ENCODE assay signal across 8 cellular contexts in genomic region chr19:39970674-39971379, GRCh38. TPM values are rescaled to one million over a fixed set of nuclear protein-coding genes. Genes with fewer than 3 reads are reported as not detected.
A peak's percentile ranks its signal among the peaks of the same experiment; 100 is the strongest.
DNase-seq lines count a peak whose midpoint lies in the region; ATAC-seq and TF ChIP-seq lines count a peak whose summit lies in the region.

TSS of gene PSMC4 (plus strand) at chr19:39971165. CDS start at chr19:39971203, 38 bp downstream.

- peak within 1 kb of the TSS; percentile 14 to 87 for H4K8ac ChIP-seq in IMR-90 (ENCODE audit: low read depth in 2 of 2, low read length in 2 of 2)

- H3K4me1 ChIP-seq in IMR-90 (ENCODE audit: control insufficient read depth, insufficient read depth, low read length) (peaks cover 2% of the 10 kb centered on the region; the same call in 1 of the 2 replicates), mucosa of descending colon (ENCODE audit: low read depth) (peaks cover 6% of the 10 kb centered on the region)

- H3K27me3 ChIP-seq in IMR-90 (ENCODE audit: control insufficient read depth, insufficient read depth, low read length): no peaks in the 10 kb centered on the region

- H3K4me3 ChIP-seq in IMR-90 (ENCODE audit: insufficient read depth, low read depth, low read length) (peak within 1 kb of the TSS; percentile 62), epithelial cell of esophagus (ENCODE audit: low read length) (peak within 1 kb of the TSS; percentile 96), mucosa of descending colon (peak within 1 kb of the TSS; percentile 52)

- H2AK9ac ChIP-seq in IMR-90 (replicated peaks; ENCODE audit: low read depth, low read length, poor library complexity): peak within 1 kb of the TSS; percentile 97

- no peak within 1 kb of the TSS for H2BK20ac ChIP-seq in IMR-90 (ENCODE audit: low read depth, low read length)

- peak within 1 kb of the TSS; percentile 78 for H4K91ac ChIP-seq in IMR-90 (ENCODE audit: insufficient read depth, low read depth, low read length)

- peak within 1 kb of the TSS; percentile 76 for H3K9ac ChIP-seq in IMR-90 (ENCODE audit: low read depth, low read length)

- no TSS peak for BruUV-seq in IMR-90 (replicated peaks; lab: Mats Ljungman, UMichigan)

- 1% methylated on average over 22 of the region's 47 CpGs; no CpG with 5 or more reads in 1 of the 2 experiments for WGBS in IMR-90 (ENCODE audit: extremely low coverage in 2 of 2, insufficient read length in 1 of 2), 2 experiments

- peak; percentile 97 for DNase-seq in DMS 273 treated with DMSO at 0.1 percent for 48 hours (lab: John Stamatoyannopoulos, UW)
- peak; percentile 99 for DNase-seq in IMR-90
- peak; percentile 100 for DNase-seq in OCI-M1 (lab: John Stamatoyannopoulos, UW)
- peak; percentile 97 for DNase-seq in activated T-cell treated with anti-CD3 and anti-CD28 coated beads for 4 hours
- peak; percentile 100 for DNase-seq in epithelial cell of esophagus (ENCODE audit: low read depth)
- DNase-seq in mucosa of descending colon: peak; percentile 98 to 99 (median 99)
- peak; percentile 97 to 98 for DNase-seq in stimulated activated CD8-positive, alpha-beta memory T cell treated with anti-CD3 and anti-CD28 coated beads, Interleukin-4, amount 100 ng/mL, for 4 hours (ENCODE audit: low read depth in 2 of 2, low spot score in 1 of 2)

- peak; percentile 95 for TF ChIP-seq POLR2A in IMR-90 (IDR thresholded peaks at IDR 0.05; ENCODE audit: low read depth, low read length)

- H3K56ac ChIP-seq in IMR-90 (ENCODE audit: extremely low read depth, insufficient read depth, low read length): peak within 1 kb of the TSS; percentile 83

- peak; percentile 71 for TF ChIP-seq RAD21 in IMR-90 (IDR thresholded peaks at IDR 0.05; ENCODE audit: low read length)

- in situ Hi-C loops in IMR-90 (cut with MboI; ENCODE audit: low sequenced_read_pairs): no loop called here

- peak within 1 kb of the TSS; percentile 73 for H4K5ac ChIP-seq in IMR-90 (ENCODE audit: low read depth, low read length)

- H2BK15ac ChIP-seq in IMR-90 (ENCODE audit: low read depth, low read length): no peak within 1 kb of the TSS

- H3K4ac ChIP-seq in IMR-90 (ENCODE audit: low read depth, low read length): peak within 1 kb of the TSS; percentile 82

- H2BK120ac ChIP-seq in IMR-90 (ENCODE audit: low read depth, low read length): peak within 1 kb of the TSS; percentile 18; the same call in 1 of the 2 replicates

- intact Hi-C loops in IMR-90 (cut with micrococcal nuclease): loop anchor here (1.0 to 2.0 kb wide), 2 partner anchors 124 to 178 kb away; partner anchors contain the start of gene FBL
- intact Hi-C loops in mucosa of descending colon (cut with DNase I, micrococcal nuclease): no loop called here

- no peaks in the 10 kb centered on the region for H3K9me1 ChIP-seq in IMR-90 (ENCODE audit: insufficient read depth, low read length)

- peak within 1 kb of the TSS; percentile 97 for H2AFZ ChIP-seq in IMR-90 (replicated peaks; ENCODE audit: low read length, poor library complexity)

- peak; percentile 88 for ATAC-seq in GM21526 (IDR thresholded peaks at IDR 0.05; ENCODE audit: low FRiP score, unreplicated experiment)
- ATAC-seq in IMR-90 (ENCODE audit: low read depth): peak; percentile 99
- ATAC-seq in mucosa of descending colon: peak; percentile 97

- POLR2A ChIA-PET in IMR-90 (lab: Charles Lee; ENCODE audit: unreplicated experiment): no interaction called here

- peaks cover 4% of the 10 kb centered on the region; the same call in 1 of the 2 replicates for H4K20me1 ChIP-seq in IMR-90 (ENCODE audit: insufficient read depth, low read length)

- H3K14ac ChIP-seq in IMR-90 (replicated peaks; ENCODE audit: low read depth, low read length): peak within 1 kb of the TSS; percentile 88

- peaks cover 23% of the 10 kb centered on the region for H3K36me3 ChIP-seq in IMR-90 (ENCODE audit: control insufficient read depth, insufficient read depth, low read length)
- H3K36me3 ChIP-seq in mucosa of descending colon (ENCODE audit: low read depth): peaks cover 15% of the 10 kb centered on the region

- CTCF ChIA-PET in IMR-90 (lab: Yijun Ruan, JAX): interaction anchor here (0.6 to 1.9 kb wide), 9 partner anchors 13 to 1851 kb away, joined by 3 to 17 read pairs (median 4); partner anchors contain the start of genes FBL and ZNF546

- H3K18ac ChIP-seq in IMR-90 (ENCODE audit: low read depth, low read length): peak within 1 kb of the TSS; percentile 18; the same call in 1 of the 2 replicates

- H3K9me3 ChIP-seq in IMR-90 (ENCODE audit: control insufficient read depth, insufficient read depth, low read length) (no peaks in the 10 kb centered on the region), mucosa of descending colon (no peaks in the 10 kb centered on the region)

- H2AK5ac ChIP-seq in IMR-90 (ENCODE audit: low read depth, low read length): peak within 1 kb of the TSS; percentile 71

- H3K79me1 ChIP-seq in IMR-90 (ENCODE audit: low read depth in 1 of 2, low read length in 2 of 2): peaks cover 14 to 40% of the 10 kb centered on the region in 2 experiments

- H3K23ac ChIP-seq in IMR-90 (ENCODE audit: low read depth, low read length): peak within 1 kb of the TSS; percentile 76

- H2BK5ac ChIP-seq in IMR-90 (ENCODE audit: low read depth, low read length, poor library complexity, severe bottlenecking): peak within 1 kb of the TSS; percentile 47

- H3K4me2 ChIP-seq in IMR-90 (ENCODE audit: low read depth, low read length): peak within 1 kb of the TSS; percentile 98

- peak; percentile 84 for TF ChIP-seq CTCF in IMR-90 (conservative IDR thresholded peaks at IDR 0.05; ENCODE audit: low read depth, low read length)
- TF ChIP-seq CTCF in epithelial cell of esophagus (IDR thresholded peaks at IDR 0.05; ENCODE audit: insufficient read depth, low read depth, low read length, missing control alignments): peak; percentile 73
- TF ChIP-seq CTCF in mucosa of descending colon (IDR thresholded peaks at IDR 0.05): peak; percentile 86

- dilution Hi-C loops in IMR-90 (cut with HindIII; ENCODE audit: low sequenced_read_pairs, unreplicated experiment): no loop called here

- peak within 1 kb of the TSS; percentile 66 for H3K27ac ChIP-seq in IMR-90 (ENCODE audit: insufficient read depth, low read length)

TF ChIP-seq in IMR-90, 13 proteins besides CTCF, POLR2A, EP300 and RAD21:
- TF ChIP-seq, protein P1, sequence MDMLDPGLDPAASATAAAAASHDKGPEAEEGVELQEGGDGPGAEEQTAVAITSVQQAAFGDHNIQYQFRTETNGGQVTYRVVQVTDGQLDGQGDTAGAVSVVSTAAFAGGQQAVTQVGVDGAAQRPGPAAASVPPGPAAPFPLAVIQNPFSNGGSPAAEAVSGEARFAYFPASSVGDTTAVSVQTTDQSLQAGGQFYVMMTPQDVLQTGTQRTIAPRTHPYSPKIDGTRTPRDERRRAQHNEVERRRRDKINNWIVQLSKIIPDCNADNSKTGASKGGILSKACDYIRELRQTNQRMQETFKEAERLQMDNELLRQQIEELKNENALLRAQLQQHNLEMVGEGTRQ (IDR thresholded peaks at IDR 0.05; ENCODE audit: low read depth, low read length): peak; percentile 70; the same call in 1 of the 2 replicates
- peak; percentile 94; the same call in 1 of the 2 replicates for TF ChIP-seq MXI1 (IDR thresholded peaks at IDR 0.05; ENCODE audit: borderline replicate concordance, low read depth, low read length)
- TF ChIP-seq MAZ (IDR thresholded peaks at IDR 0.05; ENCODE audit: borderline replicate concordance, low read depth, low read length): peak; percentile 76; the same call in 1 of the 2 replicates
- TF ChIP-seq SMC3 (IDR thresholded peaks at IDR 0.05; ENCODE audit: low read depth, low read length): peak; percentile 80
- TF ChIP-seq RCOR1 (IDR thresholded peaks at IDR 0.05; ENCODE audit: insufficient replicate concordance, low read length): no peak
- TF ChIP-seq BHLHE40 (IDR thresholded peaks at IDR 0.05; ENCODE audit: low read depth, low read length): peak; percentile 34; the same call in 1 of the 2 replicates
- TF ChIP-seq CHD1 (IDR thresholded peaks at IDR 0.05; ENCODE audit: low read depth, low read length): peak; percentile 96; the same call in 1 of the 2 replicates
- TF ChIP-seq, protein P2, sequence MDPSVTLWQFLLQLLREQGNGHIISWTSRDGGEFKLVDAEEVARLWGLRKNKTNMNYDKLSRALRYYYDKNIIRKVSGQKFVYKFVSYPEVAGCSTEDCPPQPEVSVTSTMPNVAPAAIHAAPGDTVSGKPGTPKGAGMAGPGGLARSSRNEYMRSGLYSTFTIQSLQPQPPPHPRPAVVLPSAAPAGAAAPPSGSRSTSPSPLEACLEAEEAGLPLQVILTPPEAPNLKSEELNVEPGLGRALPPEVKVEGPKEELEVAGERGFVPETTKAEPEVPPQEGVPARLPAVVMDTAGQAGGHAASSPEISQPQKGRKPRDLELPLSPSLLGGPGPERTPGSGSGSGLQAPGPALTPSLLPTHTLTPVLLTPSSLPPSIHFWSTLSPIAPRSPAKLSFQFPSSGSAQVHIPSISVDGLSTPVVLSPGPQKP (IDR thresholded peaks at IDR 0.05; ENCODE audit: borderline replicate concordance, low read depth, low read length): no peak
- 0 out of 2 replicates have a peak, but pooled peaks have one; percentile 12 for TF ChIP-seq CEBPB (IDR thresholded peaks at IDR 0.05; ENCODE audit: low read depth, low read length)
- peak; percentile 2; the same call in 1 of the 2 replicates for TF ChIP-seq FOS (IDR thresholded peaks at IDR 0.05; ENCODE audit: low read depth, low read length)
- no peak for TF ChIP-seq NFE2L2 (IDR thresholded peaks at IDR 0.05; ENCODE audit: low read depth, low read length)
- no peak for TF ChIP-seq MAFK (IDR thresholded peaks at IDR 0.05; ENCODE audit: low read depth, low read length)
- TF ChIP-seq RFX5 (IDR thresholded peaks at IDR 0.05; ENCODE audit: low read depth, low read length): no peak

RNA-seq across cellular contexts. Expression of gene PSMC4, which starts in this region (rescaled TPM):
- total RNA-seq in IMR-90 (2012; rRNA removed): 213 and 216 TPM in 2 replicates
- 148 and 158 TPM in 2 replicates for polyA plus RNA-seq in IMR-90 (2012; rRNA removed)
- 133 and 153 TPM in 2 replicates for polyA plus RNA-seq in IMR-90 (2012; cell fraction: cytosol; rRNA removed)
- polyA plus RNA-seq in IMR-90 (2012; cell fraction: nucleus; rRNA removed; ENCODE audit: low replicate concordance): 114 and 174 TPM in 2 replicates
- total RNA-seq in mucosa of descending colon: 10 to 100 TPM; 73.4 to 89.9 (median 77.5) TPM

Comparison
In these comparisons a context has a peak if more than half of its experiments do, and no peak if none do; other contexts are left out.
1. Peak in every context shown above with its lines: DNase-seq, ATAC-seq, H3K4me3 ChIP-seq and H3K27ac ChIP-seq.